Comparison of ENCODE assay signal across 1 cellular context in the genomic region with DNA sequence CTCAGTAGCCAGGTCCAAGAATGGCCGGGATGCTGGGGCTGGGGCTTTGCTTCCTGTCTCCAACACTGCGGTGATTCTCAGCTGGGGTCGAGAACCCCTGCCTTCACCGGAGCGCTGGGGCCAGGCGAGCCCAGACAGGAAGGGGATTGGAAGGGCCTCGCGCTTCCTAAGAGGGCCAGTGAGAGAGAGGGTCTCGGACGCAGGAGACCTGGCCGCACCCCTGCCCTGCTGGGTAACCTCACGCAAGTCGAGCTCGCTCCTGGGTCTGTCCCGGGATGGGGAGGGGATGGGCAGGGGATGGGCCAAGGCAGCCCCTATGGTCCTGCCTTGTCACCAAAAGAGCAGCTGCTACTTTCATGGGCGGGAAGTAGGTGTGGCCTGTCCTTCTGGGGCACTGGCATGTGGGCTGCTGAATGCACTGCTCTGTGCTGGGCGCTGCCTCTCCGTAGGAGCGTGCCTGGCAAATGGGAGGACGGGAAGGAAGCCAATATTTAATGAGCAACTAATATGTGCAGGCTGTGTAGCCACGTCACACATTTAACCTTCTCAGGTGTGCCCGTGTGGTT.
A peak's percentile ranks its signal among the peaks of the same experiment; 100 is the strongest.
TF ChIP-seq lines count a peak whose summit lies in the region.

No MANE protein-coding gene starts in this region.

TF ChIP-seq in WTC11, 78 proteins besides CTCF, POLR2A, EP300 and RAD21 (continued from another document):
- TF ChIP-seq, protein P1, sequence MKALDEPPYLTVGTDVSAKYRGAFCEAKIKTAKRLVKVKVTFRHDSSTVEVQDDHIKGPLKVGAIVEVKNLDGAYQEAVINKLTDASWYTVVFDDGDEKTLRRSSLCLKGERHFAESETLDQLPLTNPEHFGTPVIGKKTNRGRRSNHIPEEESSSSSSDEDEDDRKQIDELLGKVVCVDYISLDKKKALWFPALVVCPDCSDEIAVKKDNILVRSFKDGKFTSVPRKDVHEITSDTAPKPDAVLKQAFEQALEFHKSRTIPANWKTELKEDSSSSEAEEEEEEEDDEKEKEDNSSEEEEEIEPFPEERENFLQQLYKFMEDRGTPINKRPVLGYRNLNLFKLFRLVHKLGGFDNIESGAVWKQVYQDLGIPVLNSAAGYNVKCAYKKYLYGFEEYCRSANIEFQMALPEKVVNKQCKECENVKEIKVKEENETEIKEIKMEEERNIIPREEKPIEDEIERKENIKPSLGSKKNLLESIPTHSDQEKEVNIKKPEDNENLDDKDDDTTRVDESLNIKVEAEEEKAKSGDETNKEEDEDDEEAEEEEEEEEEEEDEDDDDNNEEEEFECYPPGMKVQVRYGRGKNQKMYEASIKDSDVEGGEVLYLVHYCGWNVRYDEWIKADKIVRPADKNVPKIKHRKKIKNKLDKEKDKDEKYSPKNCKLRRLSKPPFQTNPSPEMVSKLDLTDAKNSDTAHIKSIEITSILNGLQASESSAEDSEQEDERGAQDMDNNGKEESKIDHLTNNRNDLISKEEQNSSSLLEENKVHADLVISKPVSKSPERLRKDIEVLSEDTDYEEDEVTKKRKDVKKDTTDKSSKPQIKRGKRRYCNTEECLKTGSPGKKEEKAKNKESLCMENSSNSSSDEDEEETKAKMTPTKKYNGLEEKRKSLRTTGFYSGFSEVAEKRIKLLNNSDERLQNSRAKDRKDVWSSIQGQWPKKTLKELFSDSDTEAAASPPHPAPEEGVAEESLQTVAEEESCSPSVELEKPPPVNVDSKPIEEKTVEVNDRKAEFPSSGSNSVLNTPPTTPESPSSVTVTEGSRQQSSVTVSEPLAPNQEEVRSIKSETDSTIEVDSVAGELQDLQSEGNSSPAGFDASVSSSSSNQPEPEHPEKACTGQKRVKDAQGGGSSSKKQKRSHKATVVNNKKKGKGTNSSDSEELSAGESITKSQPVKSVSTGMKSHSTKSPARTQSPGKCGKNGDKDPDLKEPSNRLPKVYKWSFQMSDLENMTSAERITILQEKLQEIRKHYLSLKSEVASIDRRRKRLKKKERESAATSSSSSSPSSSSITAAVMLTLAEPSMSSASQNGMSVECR (CRISPR knock-in tag; IDR thresholded peaks at IDR 0.05; ENCODE audit: borderline replicate concordance): peak; percentile 20; the same call in 1 of the 2 replicates
- TF ChIP-seq ZNF671 (CRISPR knock-in tag; IDR thresholded peaks at IDR 0.05): no peak
- TF ChIP-seq TP53 (CRISPR knock-in tag; IDR thresholded peaks at IDR 0.05): 0 out of 2 replicates have a peak, but pooled peaks have one; percentile 5
- TF ChIP-seq, protein P2, sequence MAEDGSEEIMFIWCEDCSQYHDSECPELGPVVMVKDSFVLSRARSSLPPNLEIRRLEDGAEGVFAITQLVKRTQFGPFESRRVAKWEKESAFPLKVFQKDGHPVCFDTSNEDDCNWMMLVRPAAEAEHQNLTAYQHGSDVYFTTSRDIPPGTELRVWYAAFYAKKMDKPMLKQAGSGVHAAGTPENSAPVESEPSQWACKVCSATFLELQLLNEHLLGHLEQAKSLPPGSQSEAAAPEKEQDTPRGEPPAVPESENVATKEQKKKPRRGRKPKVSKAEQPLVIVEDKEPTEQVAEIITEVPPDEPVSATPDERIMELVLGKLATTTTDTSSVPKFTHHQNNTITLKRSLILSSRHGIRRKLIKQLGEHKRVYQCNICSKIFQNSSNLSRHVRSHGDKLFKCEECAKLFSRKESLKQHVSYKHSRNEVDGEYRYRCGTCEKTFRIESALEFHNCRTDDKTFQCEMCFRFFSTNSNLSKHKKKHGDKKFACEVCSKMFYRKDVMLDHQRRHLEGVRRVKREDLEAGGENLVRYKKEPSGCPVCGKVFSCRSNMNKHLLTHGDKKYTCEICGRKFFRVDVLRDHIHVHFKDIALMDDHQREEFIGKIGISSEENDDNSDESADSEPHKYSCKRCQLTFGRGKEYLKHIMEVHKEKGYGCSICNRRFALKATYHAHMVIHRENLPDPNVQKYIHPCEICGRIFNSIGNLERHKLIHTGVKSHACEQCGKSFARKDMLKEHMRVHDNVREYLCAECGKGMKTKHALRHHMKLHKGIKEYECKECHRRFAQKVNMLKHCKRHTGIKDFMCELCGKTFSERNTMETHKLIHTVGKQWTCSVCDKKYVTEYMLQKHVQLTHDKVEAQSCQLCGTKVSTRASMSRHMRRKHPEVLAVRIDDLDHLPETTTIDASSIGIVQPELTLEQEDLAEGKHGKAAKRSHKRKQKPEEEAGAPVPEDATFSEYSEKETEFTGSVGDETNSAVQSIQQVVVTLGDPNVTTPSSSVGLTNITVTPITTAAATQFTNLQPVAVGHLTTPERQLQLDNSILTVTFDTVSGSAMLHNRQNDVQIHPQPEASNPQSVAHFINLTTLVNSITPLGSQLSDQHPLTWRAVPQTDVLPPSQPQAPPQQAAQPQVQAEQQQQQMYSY (CRISPR knock-in tag; IDR thresholded peaks at IDR 0.05): peak; percentile 20; the same call in 1 of the 2 replicates
